In genomic region chr3:42654331-42655201, GRCh38 we compare ENCODE assay signal across 8 cellular contexts. TPM values are rescaled to one million over a fixed set of nuclear protein-coding genes. Genes with fewer than 3 reads are reported as not detected.
DNase-seq lines count a peak whose midpoint lies in the region; ATAC-seq, FAIRE-seq and TF ChIP-seq lines count a peak whose summit lies in the region.

No MANE protein-coding gene starts in this region.

- DNase-seq in 8988T (peak; percentile 90), GM04504 (ENCODE audit: low read depth) (peak; percentile 26), choroid plexus epithelial cell (ENCODE audit: low read depth) (peak; percentile 55), keratinocyte (ENCODE audit: low read depth, low spot score) (no peak), OCI-M2 (lab: John Stamatoyannopoulos, UW; ENCODE audit: unreplicated experiment) (no peak)

- H3K9ac ChIP-seq in OCI-LY3 (ENCODE audit: low read length), result peak overlapping the region; percentile 92
- peak overlapping the region; percentile 79 for H3K9ac ChIP-seq in keratinocyte (ENCODE audit: control insufficient read depth, extremely low read depth, insufficient read depth, low read length)

- H3K9me3 ChIP-seq in OCI-LY3 (ENCODE audit: insufficient read depth, low read length) (no peaks in the 10 kb centered on the region), keratinocyte (ENCODE audit: control insufficient read depth, low read depth, low read length) (no peaks in the 10 kb centered on the region)

- no peak for ATAC-seq in HG03175 (IDR thresholded peaks at IDR 0.05; ENCODE audit: unreplicated experiment)

- peak overlapping the region; percentile 86 for H3K4me2 ChIP-seq in OCI-LY3 (ENCODE audit: low read length)
- peak overlapping the region; percentile 77 for H3K4me2 ChIP-seq in keratinocyte (ENCODE audit: control insufficient read depth, extremely low read depth, insufficient read depth, low read depth, low read length)

- dilution Hi-C loops in keratinocyte (cut with MboI; ENCODE audit: extremely low pct_ligation_motif_present, low sequenced_read_pairs), result no loop called here

- H4K20me1 ChIP-seq in OCI-LY3 (ENCODE audit: insufficient read depth, low read length) (no peaks in the 10 kb centered on the region), keratinocyte (ENCODE audit: control insufficient read depth, extremely low read depth, insufficient read depth, low read length) (peaks cover 6% of the 10 kb centered on the region)

- no peaks in the 10 kb centered on the region for H3K79me2 ChIP-seq in OCI-LY3 (ENCODE audit: low read length)
- H3K79me2 ChIP-seq in keratinocyte (ENCODE audit: control insufficient read depth, insufficient read depth, low read length), result peaks cover 14% of the 10 kb centered on the region

- peak overlapping the region; percentile 18; the same call in 1 of the 2 replicates for H3K27ac ChIP-seq in OCI-LY3 (ENCODE audit: low read length)
- H3K27ac ChIP-seq in keratinocyte (ENCODE audit: control insufficient read depth, insufficient read depth, low read length), result peak overlapping the region; percentile 49
- peak overlapping the region; percentile 76 to 98 (median 88) for H3K27ac ChIP-seq in skin epidermis

- H2AFZ ChIP-seq in OCI-LY3 (ENCODE audit: low read depth, low read length), result peak overlapping the region; percentile 80
- H2AFZ ChIP-seq in keratinocyte (ENCODE audit: control insufficient read depth, low read length), result peak overlapping the region; percentile 33

- FAIRE-seq in keratinocyte (lab: Jason Lieb, UNC), result peak; percentile 9

- peaks cover 26% of the 10 kb centered on the region for H3K4me1 ChIP-seq in OCI-LY3 (ENCODE audit: low read length)
- peaks cover 43% of the 10 kb centered on the region for H3K4me1 ChIP-seq in keratinocyte (ENCODE audit: control insufficient read depth, extremely low read depth, insufficient read depth, low read length)

- H3K4me3 ChIP-seq in OCI-LY3 (ENCODE audit: low read length) (peak overlapping the region; percentile 95), choroid plexus epithelial cell (ENCODE audit: low read depth, low read length) (peak overlapping the region; percentile 83), keratinocyte (ENCODE audit: control insufficient read depth in 2 of 3, extremely low read depth in 1 of 3, insufficient read depth in 2 of 3, low read depth in 1 of 3, low read length in 3 of 3) (peak overlapping the region; percentile 60 to 80 (median 60)), skin epidermis (peak overlapping the region; percentile 46 to 92 (median 76))

- TF ChIP-seq CTCF in OCI-LY3 (IDR thresholded peaks at IDR 0.05; ENCODE audit: low read depth, low read length) (peak; percentile 47), choroid plexus epithelial cell (conservative IDR thresholded peaks at IDR 0.05; ENCODE audit: low read depth, low read length) (peak; percentile 6), keratinocyte (optimal IDR thresholded peaks at IDR 0.05 in 1 of 3, IDR thresholded peaks at IDR 0.05 in 1 of 3, conservative IDR thresholded peaks at IDR 0.05 in 1 of 3; ENCODE audit: extremely low read depth in 1 of 3, insufficient read depth in 2 of 3, low read length in 3 of 3) (no peak)

- no peaks in the 10 kb centered on the region for H3K27me3 ChIP-seq in OCI-LY3 (ENCODE audit: low read depth, low read length)
- H3K27me3 ChIP-seq in keratinocyte (ENCODE audit: control insufficient read depth, extremely low read depth, insufficient read depth, low read length), result no peaks in the 10 kb centered on the region

- peaks cover 7% of the 10 kb centered on the region for H3K9me1 ChIP-seq in keratinocyte (ENCODE audit: control insufficient read depth, extremely low read depth, insufficient read depth, low read length)

- H3K36me3 ChIP-seq in OCI-LY3 (replicated peaks; ENCODE audit: low read depth, low read length) (no peaks in the 10 kb centered on the region), keratinocyte (ENCODE audit: control insufficient read depth in 2 of 2, extremely low read depth in 1 of 2, insufficient read depth in 2 of 2, low read length in 2 of 2) (peaks cover 2 to 8% of the 10 kb centered on the region in 2 experiments)

RNA-seq across cellular contexts. Expression of gene ZBTB47, which starts 1.1 kb away (rescaled TPM):
- 5.1 to 10.6 TPM (median 8.0 TPM) in 3 replicates for polyA plus RNA-seq in keratinocyte
- 1.1 TPM for polyA plus RNA-seq in keratinocyte (2011; ENCODE audit: low read depth)
- polyA plus RNA-seq in keratinocyte (2011; cell fraction: cytosol; rRNA removed), result 6.1 and 10.8 TPM in 2 replicates
- polyA plus RNA-seq in keratinocyte (2011; cell fraction: nucleus; rRNA removed), result 15.9 and 20.9 TPM in 2 replicates
- 4.6 and 8.5 TPM in 2 replicates for polyA plus RNA-seq in keratinocyte (2012; ENCODE audit: low replicate concordance)
- 9.9 to 20.0 TPM (median 18.4 TPM) in 3 replicates for polyA minus RNA-seq in keratinocyte
- polyA minus RNA-seq in keratinocyte (2011; cell fraction: cytosol; rRNA and poly(A)+ RNA removed), result 15.2 TPM
- polyA minus RNA-seq in keratinocyte (2011; cell fraction: nucleus; rRNA and poly(A)+ RNA removed), result 13.5 and 13.7 TPM in 2 replicates

RNA-seq across cellular contexts. Expression of gene KLHL40, which starts 30.8 kb away (rescaled TPM):
- polyA plus RNA-seq in keratinocyte, result not detected in 3 replicates
- not detected for polyA plus RNA-seq in keratinocyte (2011; ENCODE audit: low read depth)
- not detected in 2 replicates for polyA plus RNA-seq in keratinocyte (2011; cell fraction: cytosol; rRNA removed)
- polyA plus RNA-seq in keratinocyte (2011; cell fraction: nucleus; rRNA removed), result not detected in 2 replicates
- not detected in 2 replicates for polyA plus RNA-seq in keratinocyte (2012; ENCODE audit: low replicate concordance)
- polyA minus RNA-seq in keratinocyte, result not detected in 3 replicates
- polyA minus RNA-seq in keratinocyte (2011; cell fraction: cytosol; rRNA and poly(A)+ RNA removed), result not detected
- polyA minus RNA-seq in keratinocyte (2011; cell fraction: nucleus; rRNA and poly(A)+ RNA removed), result not detected in 2 replicates

RNA-seq across cellular contexts. Expression of gene HHATL, which starts 48.0 kb away (rescaled TPM):
- not detected in 3 replicates for polyA plus RNA-seq in keratinocyte
- not detected for polyA plus RNA-seq in keratinocyte (2011; ENCODE audit: low read depth)
- polyA plus RNA-seq in keratinocyte (2011; cell fraction: cytosol; rRNA removed), result 0.17 TPM in 1 of 2 replicates, not detected in the other
- polyA plus RNA-seq in keratinocyte (2011; cell fraction: nucleus; rRNA removed), result not detected in 2 replicates
- polyA plus RNA-seq in keratinocyte (2012; ENCODE audit: low replicate concordance), result not detected in 2 replicates
- polyA minus RNA-seq in keratinocyte, result not detected in 3 replicates
- not detected for polyA minus RNA-seq in keratinocyte (2011; cell fraction: cytosol; rRNA and poly(A)+ RNA removed)
- not detected in 2 replicates for polyA minus RNA-seq in keratinocyte (2011; cell fraction: nucleus; rRNA and poly(A)+ RNA removed)

RNA-seq across cellular contexts. Expression of gene NKTR, which starts 54.1 kb away (rescaled TPM):
- polyA plus RNA-seq in keratinocyte, result 15.2 to 38.6 TPM (median 25.3 TPM) in 3 replicates
- 129 TPM for polyA plus RNA-seq in keratinocyte (2011; ENCODE audit: low read depth)
- 4.2 and 7.9 TPM in 2 replicates for polyA plus RNA-seq in keratinocyte (2011; cell fraction: cytosol; rRNA removed)
- polyA plus RNA-seq in keratinocyte (2011; cell fraction: nucleus; rRNA removed), result 83.0 and 110 TPM in 2 replicates
- 11.3 and 17.9 TPM in 2 replicates for polyA plus RNA-seq in keratinocyte (2012; ENCODE audit: low replicate concordance)
- polyA minus RNA-seq in keratinocyte, result 4.1 to 41.1 TPM (median 10.5 TPM) in 3 replicates
- 6.3 TPM for polyA minus RNA-seq in keratinocyte (2011; cell fraction: cytosol; rRNA and poly(A)+ RNA removed)
- 50.2 and 87.6 TPM in 2 replicates for polyA minus RNA-seq in keratinocyte (2011; cell fraction: nucleus; rRNA and poly(A)+ RNA removed)

Comparison
In these comparisons a context has a peak if more than half of its experiments do, and no peak if none do; other contexts are left out.
1. DNase-seq: peak in 8988T (single experiment), GM04504 (single experiment) and choroid plexus epithelial cell (single experiment); none in keratinocyte (single experiment) and OCI-M2 (single experiment).
2. H3K27ac ChIP-seq: peak in every context shown above with its lines; median percentile 88 in skin epidermis; 49 in keratinocyte; 18 in OCI-LY3.
3. CTCF ChIP-seq: peak in OCI-LY3 (single experiment) and choroid plexus epithelial cell (single experiment); none in keratinocyte (0 of 3).
4. Peak in every context shown above with its lines, with median percentiles within 50 percentile points of each other: H3K4me3 ChIP-seq.